Comparison of ENCODE assay signal across 21 cellular contexts in the genomic region with DNA sequence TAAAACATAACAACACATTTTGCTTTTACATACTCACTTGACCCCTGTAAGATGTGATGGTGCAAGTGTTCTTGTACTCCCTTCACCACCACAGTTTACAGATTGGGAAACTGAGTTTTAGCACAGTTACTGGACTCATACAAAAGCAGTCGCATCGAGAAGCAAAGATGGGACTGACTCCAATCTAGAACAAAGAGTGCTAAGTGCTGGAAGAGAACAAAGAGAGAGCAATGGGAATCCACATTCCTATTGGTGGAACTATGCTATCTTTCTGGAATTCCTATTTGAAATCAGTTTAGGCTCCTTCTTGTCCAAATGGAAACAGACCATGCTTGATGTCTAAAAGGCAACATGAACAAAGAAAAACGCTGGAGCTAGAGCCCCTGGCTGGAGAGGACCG. TPM values are rescaled to one million over a fixed set of nuclear protein-coding genes. Genes with fewer than 3 reads are reported as not detected.
DNase-seq lines count a peak whose midpoint lies in the region; ATAC-seq and TF ChIP-seq lines count a peak whose summit lies in the region.
"Had no signal": no experiment of that assay in that cellular context is flagged by ENCODE, and none has a peak within 500 bp of the region (broad histone marks: within the 10 kb centered on the region; RNA-seq: fewer than 3 reads in every experiment).

No MANE protein-coding gene starts in this region.

- peaks cover 53 to 71% (median 63%) of the 10 kb centered on the region in 4 donors for H3K4me1 Mint-ChIP-seq in CD4-positive, alpha-beta memory T cell
- H3K4me1 Mint-ChIP-seq in central memory CD8-positive, alpha-beta T cell = peaks cover 65% of the 10 kb centered on the region

- peaks cover 16% of the 10 kb centered on the region for H3F3A ChIP-seq in smooth muscle cell (ENCODE audit: low read depth)

- no peaks in the 10 kb centered on the region for H3K9me3 Mint-ChIP-seq in CD4-positive, alpha-beta memory T cell
- no peaks in the 10 kb centered on the region for H3K9me3 Mint-ChIP-seq in central memory CD8-positive, alpha-beta T cell

- no peak overlapping the region for H3K4me3 ChIP-seq in CD4-positive, alpha-beta memory T cell (ENCODE audit: low read length in 2 of 2)
- no peak overlapping the region for H3K4me3 ChIP-seq in smooth muscle cell
- H3K4me3 ChIP-seq: A549, BLaER1 had no signal

- H3K36me3 ChIP-seq in CD4-positive, alpha-beta memory T cell (ENCODE audit: insufficient read depth, low read length) = no peaks in the 10 kb centered on the region
- H3K36me3 ChIP-seq in smooth muscle cell (ENCODE audit: low read depth) = no peaks in the 10 kb centered on the region
- H3K36me3 ChIP-seq: BLaER1 had no signal

- WGBS in smooth muscle cell (ENCODE audit: low lambda C conversion rate) = 85% methylated on average over 4 of the region's 4 CpGs

- intact Hi-C loops in CD4-positive, alpha-beta memory T cell (cut with micrococcal nuclease) = no loop called here
- intact Hi-C loops in left colon (cut with DNase I, micrococcal nuclease) = no loop called here

- no peak overlapping the region for H3K9ac ChIP-seq in smooth muscle cell (ENCODE audit: low read depth)
- H3K9ac ChIP-seq: BLaER1, KMS-11 had no signal

- ATAC-seq in central memory CD8-positive, alpha-beta T cell (replicated peaks; ENCODE audit: extremely low read depth, poor library complexity, severe bottlenecking) = no peak
- ATAC-seq in left colon (no peak), GM18502 (IDR thresholded peaks at IDR 0.05; ENCODE audit: poor library complexity, unreplicated experiment) (no peak)
- ATAC-seq: A549 had no signal

- no peak overlapping the region for H3K4me2 ChIP-seq in smooth muscle cell
- H3K4me2 ChIP-seq: A549 had no signal

- no peak overlapping the region for H2AFZ ChIP-seq in smooth muscle cell (ENCODE audit: low read depth)

- H3K4me1 ChIP-seq in CD4-positive, alpha-beta memory T cell (ENCODE audit: insufficient read depth, low read length) = peaks cover 45% of the 10 kb centered on the region
- peaks cover 6% of the 10 kb centered on the region for H3K4me1 ChIP-seq in smooth muscle cell (ENCODE audit: low read depth)

- no peak overlapping the region for H3K4me3 Mint-ChIP-seq in CD4-positive, alpha-beta memory T cell
- no peak overlapping the region for H3K4me3 Mint-ChIP-seq in central memory CD8-positive, alpha-beta T cell

- TF ChIP-seq CTCF in smooth muscle cell (IDR thresholded peaks at IDR 0.05; ENCODE audit: borderline replicate concordance, insufficient read depth, poor library complexity, severe bottlenecking) = no peak

- peak overlapping the region in 4 of 7 donors; percentile 10 to 47 (median 38) for H3K27ac Mint-ChIP-seq in CD4-positive, alpha-beta memory T cell
- peak overlapping the region; percentile 16 for H3K27ac Mint-ChIP-seq in central memory CD8-positive, alpha-beta T cell (ENCODE audit: low read depth)

- DNase-seq in CD4-positive, alpha-beta memory T cell = no peak
- DNase-seq in central memory CD8-positive, alpha-beta T cell (ENCODE audit: low spot score in 2 of 2) = no peak
- DNase-seq in mesenteric fat pad (ENCODE audit: low spot score) = peak; percentile 8
- DNase-seq in smooth muscle cell (lab: John Stamatoyannopoulos, UW; ENCODE audit: unreplicated experiment) = no peak
- DNase-seq in activated effector memory CD4-positive, alpha-beta T cell treated with anti-CD3 and anti-CD28 coated beads, Interleukin-2, amount 50 U/mL, for 16 hours = no peak
- DNase-seq in left colon = no peak
- no peak for DNase-seq in activated gamma-delta T cell (lab: John Stamatoyannopoulos, UW)
- DNase-seq: DMS79, NCI-H1417, NCI-H187, NCI-H2107, NCI-H2227 treated with DMSO at 0.1 percent for 48 hours, NCI-H510A treated with DMSO at 0.1 percent for 48 hours, NCI-H774, RPMI8226, SIG-M5 had no signal

- CTCF ChIA-PET in CD4-positive, alpha-beta memory T cell (lab: Charles Lee; ENCODE audit: partially characterized antibody) = no interaction called here

- H3K27ac ChIP-seq in CD4-positive, alpha-beta memory T cell (ENCODE audit: low read depth, low read length) = no peak overlapping the region
- peak overlapping the region; percentile 24 for H3K27ac ChIP-seq in smooth muscle cell (ENCODE audit: low read depth)
- H3K27ac ChIP-seq: A549, BLaER1, KMS-11 had no signal

- peaks cover 4 to 10% of the 10 kb centered on the region in 2 donors for H3K36me3 Mint-ChIP-seq in CD4-positive, alpha-beta memory T cell
- peaks cover 7% of the 10 kb centered on the region for H3K36me3 Mint-ChIP-seq in central memory CD8-positive, alpha-beta T cell (ENCODE audit: insufficient read depth)

- no peaks in the 10 kb centered on the region for H3K27me3 Mint-ChIP-seq in CD4-positive, alpha-beta memory T cell
- H3K27me3 Mint-ChIP-seq in central memory CD8-positive, alpha-beta T cell = no peaks in the 10 kb centered on the region

- POLR2A ChIA-PET in CD4-positive, alpha-beta memory T cell (lab: Charles Lee; ENCODE audit: partially characterized antibody) = interaction anchor here (1.2 kb wide), 1 partner anchor 9 kb away, joined by 3 read pairs; the partner anchor contains the start of gene TOM1L2

- H4K20me1 ChIP-seq in smooth muscle cell (ENCODE audit: low read depth) = peaks cover 66% of the 10 kb centered on the region

- H3K79me2 ChIP-seq in smooth muscle cell (ENCODE audit: low read depth) = peaks cover 81% of the 10 kb centered on the region

- H3K27me3 ChIP-seq in CD4-positive, alpha-beta memory T cell (ENCODE audit: insufficient read depth, low read length) = no peaks in the 10 kb centered on the region
- no peaks in the 10 kb centered on the region for H3K27me3 ChIP-seq in smooth muscle cell (ENCODE audit: low read depth)
- H3K27me3 ChIP-seq: BLaER1 had no signal

- no peaks in the 10 kb centered on the region for H3K9me3 ChIP-seq in CD4-positive, alpha-beta memory T cell (ENCODE audit: control insufficient read depth in 1 of 2, low read length in 2 of 2)
- H3K9me3 ChIP-seq in smooth muscle cell (replicated peaks; ENCODE audit: low read depth) = no peaks in the 10 kb centered on the region
- H3K9me3 ChIP-seq: A549, BLaER1 had no signal

RNA-seq across cellular contexts. Expression of gene TOM1L2, which starts 9.1 kb away (rescaled TPM):
- total RNA-seq in CD4-positive, alpha-beta memory T cell = 10 to 100 TPM; 59.4 to 63.1 TPM
- polyA plus RNA-seq in CD4-positive, alpha-beta memory T cell = 10 to 100 TPM in 1 of 2 donors, 1 to 10 TPM in 1; 1.6 to 12.0 TPM
- total RNA-seq in mesenteric fat pad = 43.7 TPM
- total RNA-seq in smooth muscle cell = 27.0 and 27.3 TPM in 2 replicates
- 20.3 and 37.9 TPM in 2 replicates for polyA plus RNA-seq in smooth muscle cell
- total RNA-seq in left colon = 10 to 100 TPM; 55.5 to 72.9 TPM

RNA-seq across cellular contexts. Expression of gene DRC3, which starts 9.6 kb away (rescaled TPM):
- under 1 TPM; 0.64 to 0.67 TPM for total RNA-seq in CD4-positive, alpha-beta memory T cell
- polyA plus RNA-seq in CD4-positive, alpha-beta memory T cell = under 1 TPM in 1 of 2 donors, not detected in 1; 0.24 TPM
- total RNA-seq in mesenteric fat pad (0.32 TPM), smooth muscle cell (0.72 TPM in 1 of 2 replicates, not detected in the other), left colon (1 to 10 TPM in 1 of 2 donors, under 1 TPM in 1; 0.61 to 1.3 TPM)
- polyA plus RNA-seq in smooth muscle cell = 0.83 and 2.4 TPM in 2 replicates
- total RNA-seq: H4 had no signal
